ENCODE assay signal across 8 cellular contexts in the genomic region with DNA sequence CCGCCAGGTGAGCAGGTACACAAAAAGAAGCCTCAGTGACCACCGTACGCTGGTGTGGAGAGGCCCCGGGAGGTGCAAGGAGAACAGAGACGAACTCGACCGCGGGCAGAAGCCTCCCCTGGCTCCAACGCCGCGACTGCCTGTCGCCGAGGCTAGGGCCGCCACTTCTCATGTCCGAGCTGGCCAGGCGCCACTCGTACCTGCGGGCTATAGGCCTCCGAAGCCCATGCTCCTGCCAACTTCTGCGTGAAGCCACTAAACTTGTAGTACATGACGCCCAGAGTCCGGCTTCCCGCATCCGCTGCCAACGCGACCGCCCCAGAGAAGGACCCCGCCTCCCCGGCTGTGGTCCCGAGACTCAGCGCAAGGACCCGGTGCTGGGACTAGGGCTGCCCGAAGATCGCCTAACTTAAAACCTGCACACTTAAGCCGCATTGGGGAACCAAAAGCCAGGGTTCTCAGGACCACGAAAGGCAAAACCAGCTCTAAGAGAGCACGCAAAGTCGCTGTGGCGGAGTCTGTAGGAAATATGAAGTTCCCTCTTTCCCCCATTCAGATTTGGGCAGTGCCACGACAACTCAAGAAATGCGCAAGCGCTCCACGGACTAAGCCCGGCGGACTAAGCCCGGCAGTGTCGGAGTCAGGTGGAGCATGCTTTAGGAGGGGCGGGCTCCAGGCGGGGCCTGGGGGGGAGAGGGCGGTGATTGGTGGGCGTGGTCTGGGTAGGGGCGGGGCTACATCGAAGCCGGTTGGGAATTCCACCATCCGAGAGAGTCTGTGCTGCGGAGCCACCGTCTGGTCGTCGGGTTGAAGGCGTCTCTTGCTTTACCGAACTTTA. TPM values are rescaled to one million over a fixed set of nuclear protein-coding genes. Genes with fewer than 3 reads are reported as not detected.
DNase-seq lines count a peak whose midpoint lies in the region; ATAC-seq, FAIRE-seq and TF ChIP-seq lines count a peak whose summit lies in the region.

Gene COX7A2L, minus strand, starts transcription at position 328 of the 838 bp plus-strand sequence. Its CDS starts 56 bp downstream, at position 272.

- H3K4me2 ChIP-seq in H1 (ENCODE audit: insufficient read depth in 1 of 2, low read depth in 2 of 2, low read length in 2 of 2) (peak within 1 kb of the TSS; percentile 79 to 86), mesenchymal stem cell (ENCODE audit: low read length, poor library complexity, severe bottlenecking) (peak within 1 kb of the TSS; percentile 85)

- 1% methylated on average over 57 of the region's 61 CpGs; no CpG with 5 or more reads in 1 of the 2 experiments for WGBS in H1 (ENCODE audit: extremely low coverage in 1 of 2, insufficient coverage in 1 of 2, insufficient read length in 1 of 2, insufficient replicate concordance in 2 of 2, low coverage in 1 of 2, low lambda C conversion rate in 2 of 2, missing lambda C conversion rate in 1 of 2), 2 experiments
- WGBS in mesenchymal stem cell: under 1% methylated on average over 58 of the region's 61 CpGs

- peak within 1 kb of the TSS; percentile 97 for H3K27ac Mint-ChIP-seq in Caco-2 (ENCODE audit: unreplicated experiment)

- TF ChIP-seq EP300 in H1 (IDR thresholded peaks at IDR 0.05; ENCODE audit: borderline replicate concordance in 1 of 2, low read depth in 2 of 2, low read length in 2 of 2): peak in 1 of 2 experiments; percentile 19; a peak in 1 of 3 replicates

- no TSS peak for BruUV-seq in Caco-2 (replicated peaks; lab: Mats Ljungman, UMichigan)

- H2AK5ac ChIP-seq in H1 (ENCODE audit: low read depth, low read length) (no peak within 1 kb of the TSS), mesenchymal stem cell (ENCODE audit: low read length, severe bottlenecking) (peak within 1 kb of the TSS; percentile 55)

- peaks cover 0 to 15% of the 10 kb centered on the region in 2 experiments for H4K20me1 ChIP-seq in H1 (replicated peaks in 1 of 2; ENCODE audit: control insufficient read depth in 1 of 2, insufficient read depth in 2 of 2, low read length in 2 of 2)

- H3K79me1 ChIP-seq in H1 (ENCODE audit: low read depth, low read length) (peaks cover 9% of the 10 kb centered on the region; the same call in 1 of the 2 replicates), mesenchymal stem cell (replicated peaks; ENCODE audit: low read length, poor library complexity, severe bottlenecking) (peaks cover 3% of the 10 kb centered on the region)

- H2AFZ ChIP-seq in H1 (ENCODE audit: low read length) (peak within 1 kb of the TSS; percentile 93), mesenchymal stem cell (ENCODE audit: low read depth, low read length) (peak within 1 kb of the TSS; percentile 93)

- H3K23ac ChIP-seq in H1 (ENCODE audit: insufficient read length) (no peak within 1 kb of the TSS), mesenchymal stem cell (ENCODE audit: low read length in 2 of 2) (peak within 1 kb of the TSS in 1 of 2 experiments; percentile 100)

- peaks cover 15% of the 10 kb centered on the region for H3K4me1 Mint-ChIP-seq in Caco-2 (ENCODE audit: low read depth, unreplicated experiment)

- H2BK5ac ChIP-seq in H1 (ENCODE audit: low read depth, low read length): peak within 1 kb of the TSS; percentile 98
- H2BK5ac ChIP-seq in mesenchymal stem cell (ENCODE audit: low read depth, low read length, poor library complexity, severe bottlenecking): peak within 1 kb of the TSS; percentile 99

- H3K36me3 Mint-ChIP-seq in Caco-2 (ENCODE audit: insufficient read depth, unreplicated experiment): peaks cover 19% of the 10 kb centered on the region

- H3K18ac ChIP-seq in H1 (ENCODE audit: extremely low read depth, low read length) (peak within 1 kb of the TSS; percentile 100), mesenchymal stem cell (ENCODE audit: low read depth in 1 of 2, low read length in 2 of 2) (peak within 1 kb of the TSS; percentile 99)

- peak within 1 kb of the TSS; percentile 89 for H3K4me3 Mint-ChIP-seq in Caco-2 (ENCODE audit: unreplicated experiment)

- no peaks in the 10 kb centered on the region for H3K9me3 ChIP-seq in Caco-2
- no peaks in the 10 kb centered on the region for H3K9me3 ChIP-seq in H1 (ENCODE audit: insufficient read depth in 2 of 2, low read depth in 1 of 2, low read length in 1 of 2)
- no peaks in the 10 kb centered on the region for H3K9me3 ChIP-seq in mesenchymal stem cell (ENCODE audit: control insufficient read depth, low read length)

- H3K27ac ChIP-seq in H1 (ENCODE audit: low read depth, low read length): peak within 1 kb of the TSS; percentile 98
- H3K27ac ChIP-seq in mesenchymal stem cell (ENCODE audit: low read length, poor library complexity, severe bottlenecking): peak within 1 kb of the TSS; percentile 100

- H2BK20ac ChIP-seq in H1 (ENCODE audit: low read length): no peak within 1 kb of the TSS

- intact Hi-C loops in Caco-2 (cut with micrococcal nuclease; ENCODE audit: unreplicated experiment): loop anchor here (1.0 to 2.0 kb wide), 2 partner anchors 32 to 269 kb away; no protein-coding TSS in a partner anchor

- POLR2A ChIA-PET in Caco-2 (lab: Charles Lee) (no interaction called here), H1 (lab: Charles Lee; ENCODE audit: partially characterized antibody) (interaction anchor here (1.1 to 2.1 kb wide), 4 partner anchors 10 to 133 kb away, joined by 3 to 7 read pairs (median 5); partner anchors contain the start of gene KCNG3)

- no peaks in the 10 kb centered on the region for H3K9me3 Mint-ChIP-seq in Caco-2 (ENCODE audit: unreplicated experiment)

- H3K36me3 ChIP-seq in Caco-2 (ENCODE audit: control insufficient read depth, insufficient read depth, low read length) (no peaks in the 10 kb centered on the region), H1 (ENCODE audit: control insufficient read depth in 2 of 4, insufficient read depth in 4 of 4, low read length in 3 of 4) (no peaks in the 10 kb centered on the region), mesenchymal stem cell (ENCODE audit: control insufficient read depth in 1 of 2, insufficient read depth in 2 of 2, low read depth in 1 of 2, low read length in 2 of 2) (peaks cover 0 to 4% of the 10 kb centered on the region in 2 experiments)

- peak within 1 kb of the TSS; percentile 100 for H4K91ac ChIP-seq in H1 (replicated peaks; ENCODE audit: insufficient read length, low read length)
- H4K91ac ChIP-seq in mesenchymal stem cell (ENCODE audit: low read length): peak within 1 kb of the TSS; percentile 98

- H2BK120ac ChIP-seq in H1 (replicated peaks; ENCODE audit: low read depth, low read length): peak within 1 kb of the TSS; percentile 92
- peak within 1 kb of the TSS; percentile 6 for H2BK120ac ChIP-seq in mesenchymal stem cell (ENCODE audit: low read depth, low read length)

- FAIRE-seq in HTR-8/SVneo (lab: Jason Lieb, UNC) (peak; percentile 91), H1 (lab: Jason Lieb, UNC) (no peak)

- TF ChIP-seq RAD21 in H1 (IDR thresholded peaks at IDR 0.05 in 1 of 2, conservative IDR thresholded peaks at IDR 0.05 in 1 of 2; ENCODE audit: low read depth in 2 of 2, low read length in 2 of 2): peak; percentile 32 to 42; a peak in 3 of 4 replicates

- H4K8ac ChIP-seq in H1 (ENCODE audit: extremely low read depth, insufficient read depth, low read length) (peak within 1 kb of the TSS; percentile 98), mesenchymal stem cell (ENCODE audit: low read length) (peak within 1 kb of the TSS; percentile 98)

- peak; percentile 98 for DNase-seq in Caco-2
- DNase-seq in HTR-8/SVneo (ENCODE audit: insufficient read length, low spot score): peak; percentile 99
- peak; percentile 94 for DNase-seq in NOMO-1 treated with dmso at 0.1 percent for 144 hours (lab: John Stamatoyannopoulos, UW; ENCODE audit: unreplicated experiment)
- DNase-seq in activated CD8-positive, alpha-beta memory T cell treated with anti-CD3 and anti-CD28 coated beads for 48 hours (ENCODE audit: low read depth in 2 of 3, low spot score in 2 of 3): peak; percentile 87 to 92 (median 91)
- DNase-seq in H1 (ENCODE audit: low read depth in 1 of 2, low spot score in 2 of 2): peak; percentile 94 to 99
- DNase-seq in mesenchymal stem cell: peak; percentile 98
- peak; percentile 90 for DNase-seq in stimulated activated CD8-positive, alpha-beta memory T cell treated with anti-CD3 and anti-CD28 coated beads, Interleukin-12 subunit alpha, Interleukin-12 subunit beta, amount 100 ng/mL, for 4 hours (ENCODE audit: low read depth)

- H3K27me3 ChIP-seq in Caco-2 (replicated peaks; ENCODE audit: control insufficient read depth, insufficient read depth, low read length) (no peaks in the 10 kb centered on the region), H1 (replicated peaks in 1 of 4; ENCODE audit: control insufficient read depth in 3 of 4, extremely low read depth in 1 of 4, insufficient read depth in 3 of 4, low read length in 3 of 4) (no peaks in the 10 kb centered on the region), mesenchymal stem cell (ENCODE audit: control insufficient read depth in 1 of 2, insufficient read depth in 1 of 2, low read length in 2 of 2) (peaks cover 0 to 19% of the 10 kb centered on the region in 2 experiments)

- CTCF ChIA-PET in Caco-2 (lab: Charles Lee) (interaction anchor here (0.5 kb wide), 1 partner anchor 96 kb away, joined by 3 read pairs; no protein-coding TSS in a partner anchor), H1 (lab: Charles Lee; ENCODE audit: partially characterized antibody) (interaction anchor here (0.9 to 1.7 kb wide), 2 partner anchors 24 to 425 kb away, joined by 3 to 4 read pairs; no protein-coding TSS in a partner anchor)

- peak; percentile 81 to 82 for TF ChIP-seq POLR2A in H1 (IDR thresholded peaks at IDR 0.05; ENCODE audit: control extremely low read depth in 1 of 2, low read depth in 2 of 2, low read length in 2 of 2)

- peak within 1 kb of the TSS; percentile 99 for H4K5ac ChIP-seq in H1 (ENCODE audit: insufficient read length, low read depth, low read length)

- H3K56ac ChIP-seq in H1 (replicated peaks; ENCODE audit: insufficient read length, low read depth, low read length): peak within 1 kb of the TSS; percentile 99

- H2BK15ac ChIP-seq in H1 (ENCODE audit: low read length) (no peak within 1 kb of the TSS; the same call in 1 of the 2 replicates), mesenchymal stem cell (ENCODE audit: low read depth, poor library complexity, severe bottlenecking) (peak within 1 kb of the TSS; percentile 88)

- no peak within 1 kb of the TSS for H3K14ac ChIP-seq in H1 (ENCODE audit: insufficient read length)
- peak within 1 kb of the TSS in 1 of 2 experiments; percentile 100 for H3K14ac ChIP-seq in mesenchymal stem cell (ENCODE audit: low read length in 2 of 2)

- no peaks in the 10 kb centered on the region for H3K27me3 Mint-ChIP-seq in Caco-2 (ENCODE audit: insufficient read depth, unreplicated experiment)

- H3K4me3 ChIP-seq in Caco-2 (ENCODE audit: low read depth, low read length): peak within 1 kb of the TSS; percentile 91
- H3K4me3 ChIP-seq in H1 (ENCODE audit: extremely low read depth in 1 of 4, insufficient read depth in 2 of 4, low read depth in 3 of 4, low read length in 4 of 4): peak within 1 kb of the TSS; percentile 68 to 100 (median 94)
- H3K4me3 ChIP-seq in mesenchymal stem cell (ENCODE audit: insufficient read depth in 1 of 2, low read depth in 1 of 2, low read length in 2 of 2): peak within 1 kb of the TSS; percentile 99 to 100

- TF ChIP-seq CTCF in Caco-2 (IDR thresholded peaks at IDR 0.05; ENCODE audit: insufficient read depth in 1 of 2, low read depth in 1 of 2, low read length in 1 of 2, severe bottlenecking in 1 of 2, unreplicated experiment in 1 of 2) (peak in 1 of 2 experiments; percentile 39), H1 (IDR thresholded peaks at IDR 0.05; ENCODE audit: control extremely low read depth in 1 of 3, insufficient read depth in 1 of 3, low read depth in 1 of 3, low read length in 3 of 3) (peak; percentile 12 to 32 (median 25))

- peaks cover 6% of the 10 kb centered on the region for H3K23me2 ChIP-seq in H1 (ENCODE audit: low read depth, low read length)

- peak within 1 kb of the TSS; percentile 99; the same call in 1 of the 2 replicates for H2BK12ac ChIP-seq in H1 (ENCODE audit: low read depth, low read length)
- peak within 1 kb of the TSS in 1 of 2 experiments; percentile 94 for H2BK12ac ChIP-seq in mesenchymal stem cell (ENCODE audit: low read length in 2 of 2)

- ATAC-seq in GM21367 (IDR thresholded peaks at IDR 0.05; ENCODE audit: unreplicated experiment): peak; percentile 76

- peak within 1 kb of the TSS; percentile 74 for H3K4ac ChIP-seq in H1 (replicated peaks; ENCODE audit: insufficient read length, low read depth, low read length)
- H3K4ac ChIP-seq in mesenchymal stem cell (ENCODE audit: low read depth in 1 of 2, low read length in 2 of 2): peak within 1 kb of the TSS; percentile 95 to 99

- H3K4me1 ChIP-seq in Caco-2: peaks cover 8% of the 10 kb centered on the region; the same call in 1 of the 2 replicates
- H3K4me1 ChIP-seq in H1 (replicated peaks in 1 of 4; ENCODE audit: control insufficient read depth in 3 of 4, insufficient read depth in 4 of 4, low read length in 3 of 4): peaks cover 0 to 6% (median 2%) of the 10 kb centered on the region in 4 experiments; a peak in 3 of 7 replicates
- H3K4me1 ChIP-seq in mesenchymal stem cell (ENCODE audit: control insufficient read depth, insufficient read depth, low read depth, low read length): peaks cover 5% of the 10 kb centered on the region

- H3K79me2 ChIP-seq in H1 (ENCODE audit: control insufficient read depth in 1 of 2, insufficient read depth in 2 of 2, low read length in 2 of 2): peaks cover 16 to 48% of the 10 kb centered on the region in 2 experiments

- peak within 1 kb of the TSS; percentile 83 to 97 (median 95) for H3K9ac ChIP-seq in H1 (replicated peaks in 1 of 4; ENCODE audit: extremely low read depth in 1 of 4, low read depth in 3 of 4, low read length in 3 of 4)
- peak within 1 kb of the TSS; percentile 99 for H3K9ac ChIP-seq in mesenchymal stem cell (ENCODE audit: low read length)

RNA-seq across cellular contexts. Expression of gene COX7A2L, which starts in this region (rescaled TPM):
- total RNA-seq in Caco-2 (2022): 117 and 125 TPM in 2 replicates
- total RNA-seq in H1 (2021; fragmentation: NEBNext Ultra II Directional; extraction: Animal tissue kit (Norgen Biotek cat#: 25700)): 85.6 and 91.7 TPM in 2 replicates
- polyA plus RNA-seq in H1 (2011; rRNA removed): 67.1 and 114 TPM in 2 replicates
- 130 TPM for polyA plus RNA-seq in H1 (2011; cell fraction: cytosol; rRNA removed)
- polyA plus RNA-seq in H1 (2011; cell fraction: nucleus; rRNA removed): 40.0 TPM
- 87.0 to 96.7 TPM (median 91.7 TPM) in 4 replicates for polyA plus RNA-seq in H1 (2012, experiment 1 of 2)
- 180 TPM for polyA plus RNA-seq in H1 (2012, experiment 2 of 2)
- polyA plus RNA-seq in H1 (2013, experiment 1 of 2): 66.8 TPM
- polyA plus RNA-seq in H1 (2013, experiment 2 of 2): 66.5 TPM
- 43.9 and 47.5 TPM in 2 replicates for polyA minus RNA-seq in H1 (2011; rRNA and poly(A)+ RNA removed)
- polyA minus RNA-seq in H1 (2011; cell fraction: cytosol; rRNA and poly(A)+ RNA removed): 26.9 TPM
- polyA minus RNA-seq in H1 (2011; cell fraction: nucleus; rRNA and poly(A)+ RNA removed): 30.5 TPM
- polyA plus RNA-seq in mesenchymal stem cell (2013, experiment 1 of 2): 115 TPM
- 115 TPM for polyA plus RNA-seq in mesenchymal stem cell (2013, experiment 2 of 2)

Comparison
In these comparisons a context has a peak if more than half of its experiments do, and no peak if none do; other contexts are left out.
1. Peak in every context shown above with its lines: DNase-seq, ATAC-seq, H3K4me3 ChIP-seq and H3K27ac ChIP-seq.